Comparison of ENCODE assay signal across 9 cellular contexts in genomic region chr19:37907735-37908066, GRCh38. TPM values are rescaled to one million over a fixed set of nuclear protein-coding genes. Genes with fewer than 3 reads are reported as not detected.
DNase-seq lines count a peak whose midpoint lies in the region; ATAC-seq and TF ChIP-seq lines count a peak whose summit lies in the region.
"Had no signal": no experiment of that assay in that cellular context is flagged by ENCODE, and none has a peak within 500 bp of the region (broad histone marks: within the 10 kb centered on the region; RNA-seq: fewer than 3 reads in every experiment).

No MANE protein-coding gene starts in this region.

- peak overlapping the region; percentile 74 to 93 (median 78) for H3K4me3 Mint-ChIP-seq in CD4-positive, alpha-beta memory T cell
- peak overlapping the region; percentile 89 for H3K4me3 Mint-ChIP-seq in neural progenitor cell

- H3K9me3 Mint-ChIP-seq in CD4-positive, alpha-beta memory T cell = no peaks in the 10 kb centered on the region
- no peaks in the 10 kb centered on the region for H3K9me3 Mint-ChIP-seq in neural progenitor cell

- DNase-seq in CD4-positive, alpha-beta memory T cell = no peak
- no peak for DNase-seq in NB4 (ENCODE audit: low read depth)
- no peak for DNase-seq in dorsolateral prefrontal cortex
- DNase-seq in neural progenitor cell (ENCODE audit: low spot score) = no peak
- no peak for DNase-seq in SW 1271 (lab: John Stamatoyannopoulos, UW)
- DNase-seq in superior temporal gyrus (ENCODE audit: extremely low spot score) = no peak
- no peak for DNase-seq in activated gamma-delta T cell (lab: John Stamatoyannopoulos, UW)

- POLR2A ChIA-PET in CD4-positive, alpha-beta memory T cell (lab: Charles Lee; ENCODE audit: partially characterized antibody) = interaction anchor here (0.9 to 3.0 kb wide), 11 partner anchors 10 to 1058 kb away, joined by 3 to 28 read pairs (median 5); partner anchors contain the start of genes FAM98C, PSMD8, SPINT2 and ZNF527

- H3K27me3 ChIP-seq in CD4-positive, alpha-beta memory T cell (ENCODE audit: insufficient read depth, low read length) = no peaks in the 10 kb centered on the region
- H3K27me3 ChIP-seq in dorsolateral prefrontal cortex (no peaks in the 10 kb centered on the region), neural progenitor cell (no peaks in the 10 kb centered on the region)

- peaks cover 22% of the 10 kb centered on the region for H3K4me1 ChIP-seq in CD4-positive, alpha-beta memory T cell (ENCODE audit: insufficient read depth, low read length)
- peaks cover 14% of the 10 kb centered on the region for H3K4me1 ChIP-seq in neural progenitor cell

- peak overlapping the region; percentile 63 to 96 for H3K4me3 ChIP-seq in CD4-positive, alpha-beta memory T cell (ENCODE audit: low read length in 2 of 2)
- H3K4me3 ChIP-seq in NB4 (ENCODE audit: low read depth, low read length) (peak overlapping the region; percentile 87), dorsolateral prefrontal cortex (peak overlapping the region; percentile 75 to 99 (median 94)), neural progenitor cell (peak overlapping the region; percentile 93)

- H3K27me3 Mint-ChIP-seq in CD4-positive, alpha-beta memory T cell = no peaks in the 10 kb centered on the region
- no peaks in the 10 kb centered on the region for H3K27me3 Mint-ChIP-seq in neural progenitor cell (ENCODE audit: insufficient read depth, low read depth)

- TF ChIP-seq POLR2A in NB4 (IDR thresholded peaks at IDR 0.05; ENCODE audit: extremely low read depth, insufficient read length) = no peak

- H3K27ac Mint-ChIP-seq in CD4-positive, alpha-beta memory T cell = peak overlapping the region in 4 of 7 donors; percentile 5 to 75 (median 47)
- H3K27ac Mint-ChIP-seq in neural progenitor cell = no peak overlapping the region

- TF ChIP-seq CTCF in NB4 (IDR thresholded peaks at IDR 0.05; ENCODE audit: low read depth, low read length) (no peak), dorsolateral prefrontal cortex (IDR thresholded peaks at IDR 0.05 in 54 of 56, conservative IDR thresholded peaks at IDR 0.05 in 2 of 56; ENCODE audit: low read depth in 1 of 56, partially characterized antibody in 56 of 56) (no peak), neural progenitor cell (IDR thresholded peaks at IDR 0.05) (no peak)

- no peaks in the 10 kb centered on the region for H3K36me3 ChIP-seq in CD4-positive, alpha-beta memory T cell (ENCODE audit: insufficient read depth, low read length)
- no peaks in the 10 kb centered on the region for H3K36me3 ChIP-seq in neural progenitor cell

- H3K4me2 ChIP-seq in neural progenitor cell = peak overlapping the region; percentile 84

- H3K9ac ChIP-seq in neural progenitor cell = peak overlapping the region; percentile 70

- H3K27ac ChIP-seq in CD4-positive, alpha-beta memory T cell (ENCODE audit: low read depth, low read length) = peak overlapping the region; percentile 71
- H3K27ac ChIP-seq in dorsolateral prefrontal cortex (peak overlapping the region in 7 of 59 donors; percentile 77 to 92 (median 86)), neural progenitor cell (no peak overlapping the region)

- ATAC-seq in HG03565 (IDR thresholded peaks at IDR 0.05; ENCODE audit: unreplicated experiment) = no peak

- H3K4me1 Mint-ChIP-seq in CD4-positive, alpha-beta memory T cell = peaks cover 20 to 42% (median 28%) of the 10 kb centered on the region in 4 donors
- peaks cover 31% of the 10 kb centered on the region for H3K4me1 Mint-ChIP-seq in neural progenitor cell

- peaks cover 0 to 8% of the 10 kb centered on the region in 2 donors for H3K36me3 Mint-ChIP-seq in CD4-positive, alpha-beta memory T cell
- H3K36me3 Mint-ChIP-seq in neural progenitor cell = peaks cover 4% of the 10 kb centered on the region

- H4K20me1 ChIP-seq in neural progenitor cell (ENCODE audit: low read depth) = peaks cover 42% of the 10 kb centered on the region

- peak overlapping the region; percentile 68 for H2AFZ ChIP-seq in neural progenitor cell (replicated peaks)

- peaks cover 55% of the 10 kb centered on the region for H3K79me2 ChIP-seq in neural progenitor cell (ENCODE audit: low read depth)

- CTCF ChIA-PET in CD4-positive, alpha-beta memory T cell (lab: Charles Lee; ENCODE audit: partially characterized antibody) = interaction anchor here (1.1 to 2.9 kb wide), 4 partner anchors 10 to 336 kb away, joined by 3 to 9 read pairs (median 6); no protein-coding TSS in a partner anchor

- intact Hi-C loops in CD4-positive, alpha-beta memory T cell (cut with micrococcal nuclease) = loop anchor here (1.0 to 10.0 kb wide), 8 partner anchors 141 to 1693 kb away; partner anchors contain the start of genes KCNK6, MRPS12, PSMD8 and SARS2
- intact Hi-C loops in dorsolateral prefrontal cortex (cut with DNase I) = loop anchor here (2.0 to 10.0 kb wide), 7 partner anchors 97 to 477 kb away; partner anchors contain the start of genes CATSPERG (in 1 of the 2), GGN (in 1 of the 2), PSMD8 (in 1 of the 2) and SPRED3 (in 1 of the 2)

- H3F3A ChIP-seq in neural progenitor cell (ENCODE audit: low read depth) = peaks cover 13% of the 10 kb centered on the region

- H3K9me3 ChIP-seq in CD4-positive, alpha-beta memory T cell (ENCODE audit: control insufficient read depth in 1 of 2, low read length in 2 of 2) = no peaks in the 10 kb centered on the region
- H3K9me3 ChIP-seq in neural progenitor cell (ENCODE audit: low read depth) = no peaks in the 10 kb centered on the region

RNA-seq across cellular contexts. Expression of gene SIPA1L3, which starts 0.7 kb away (rescaled TPM):
- 10 to 100 TPM; 31.8 to 35.0 TPM for total RNA-seq in CD4-positive, alpha-beta memory T cell
- 1 to 10 TPM in 1 of 2 donors, under 1 TPM in 1; 0.39 to 3.8 TPM for polyA plus RNA-seq in CD4-positive, alpha-beta memory T cell
- total RNA-seq in dorsolateral prefrontal cortex (10 to 100 TPM; 27.0 to 62.5 (median 41.4) TPM), neural progenitor cell (ENCODE audit: low replicate concordance) (19.2 and 27.0 TPM in 2 replicates)

RNA-seq across cellular contexts. Expression of gene WDR87, which starts 1.3 kb away (rescaled TPM):
- not detected for total RNA-seq in CD4-positive, alpha-beta memory T cell
- polyA plus RNA-seq in CD4-positive, alpha-beta memory T cell = not detected
- total RNA-seq in dorsolateral prefrontal cortex = under 1 TPM in 4 of 120 experiments, not detected in 116; 0.03 to 0.36 (median 0.06) TPM
- not detected in 2 replicates for total RNA-seq in neural progenitor cell (ENCODE audit: low replicate concordance)
- total RNA-seq: temporal lobe had no signal
